In genomic region chr2:159710601-159711180, GRCh38 we compare ENCODE assay signal across 12 cellular contexts. TPM values are rescaled to one million over a fixed set of nuclear protein-coding genes. Genes with fewer than 3 reads are reported as not detected.
DNase-seq lines count a peak whose midpoint lies in the region; ATAC-seq, FAIRE-seq and TF ChIP-seq lines count a peak whose summit lies in the region.
"Had no signal": no experiment of that assay in that cellular context is flagged by ENCODE, and none has a peak within 500 bp of the region (broad histone marks: within the 10 kb centered on the region; RNA-seq: fewer than 3 reads in every experiment).

No MANE protein-coding gene starts in this region.

- peak overlapping the region; percentile 10 for H3K4me3 Mint-ChIP-seq in chondrocyte (ENCODE audit: unreplicated experiment)
- peak overlapping the region in 1 of 2 donors; percentile 99 for H3K4me3 Mint-ChIP-seq in stimulated activated naive CD8-positive, alpha-beta T cell treated with anti-CD3 and anti-CD28 coated beads, Interleukin-15, amount 100 ng/mL, for 72 hours

- peak; percentile 57 for FAIRE-seq in GM12891 (lab: Jason Lieb, UNC)
- FAIRE-seq: colon had no signal

- no peak for TF ChIP-seq POLR2A in GM12891 (IDR thresholded peaks at IDR 0.05; ENCODE audit: low read depth, low read length)

- DNase-seq in GM12891 (ENCODE audit: insufficient read length, low spot score) (no peak), NCI-H226 (peak; percentile 83), chondrocyte (ENCODE audit: low spot score) (no peak), non-pigmented ciliary epithelial cell (ENCODE audit: low read depth) (peak; percentile 36), GM19240 (ENCODE audit: insufficient read length, low spot score) (no peak), KBM-7 (no peak)
- no peak for DNase-seq in stimulated activated naive CD8-positive, alpha-beta T cell treated with anti-CD3 and anti-CD28 coated beads, Interleukin-15, amount 100 ng/mL, for 72 hours
- DNase-seq: NCI-H1694 treated with DMSO at 0.1 percent for 48 hours had no signal

- TF ChIP-seq CTCF in chondrocyte (IDR thresholded peaks at IDR 0.05): no peak

- H3K27me3 Mint-ChIP-seq in chondrocyte (ENCODE audit: low read depth): no peaks in the 10 kb centered on the region
- H3K27me3 Mint-ChIP-seq in stimulated activated naive CD8-positive, alpha-beta T cell treated with anti-CD3 and anti-CD28 coated beads, Interleukin-15, amount 100 ng/mL, for 72 hours: no peaks in the 10 kb centered on the region

- peaks cover 3% of the 10 kb centered on the region for H3K36me3 Mint-ChIP-seq in chondrocyte (ENCODE audit: low read depth)

- H3K27ac Mint-ChIP-seq in chondrocyte (ENCODE audit: unreplicated experiment): no peak overlapping the region
- no peak overlapping the region for H3K27ac Mint-ChIP-seq in stimulated activated naive CD8-positive, alpha-beta T cell treated with anti-CD3 and anti-CD28 coated beads, Interleukin-15, amount 100 ng/mL, for 72 hours

- in situ Hi-C loops in KBM-7 (cut with MboI; ENCODE audit: low pct_unique_long_range_greater_than_20kb, low sequenced_read_pairs): no loop called here

- no peak for ATAC-seq in stimulated activated naive CD8-positive, alpha-beta T cell treated with anti-CD3 and anti-CD28 coated beads, Interleukin-15, amount 100 ng/mL, for 72 hours
- ATAC-seq in HG03432 (IDR thresholded peaks at IDR 0.05; ENCODE audit: unreplicated experiment): no peak
- ATAC-seq: activated CD4-positive, CD25-positive, alpha-beta regulatory T cell treated with anti-CD3 and anti-CD28 coated beads, Interleukin-2, amount 50 U/mL, for 24 hours; left lobe of liver had no signal

- H3K4me1 Mint-ChIP-seq in chondrocyte (ENCODE audit: low read depth): peaks cover 32% of the 10 kb centered on the region
- peaks cover 18% of the 10 kb centered on the region for H3K4me1 Mint-ChIP-seq in stimulated activated naive CD8-positive, alpha-beta T cell treated with anti-CD3 and anti-CD28 coated beads, Interleukin-15, amount 100 ng/mL, for 72 hours

- no peaks in the 10 kb centered on the region for H3K9me3 Mint-ChIP-seq in chondrocyte (ENCODE audit: low read depth)
- H3K9me3 Mint-ChIP-seq in stimulated activated naive CD8-positive, alpha-beta T cell treated with anti-CD3 and anti-CD28 coated beads, Interleukin-15, amount 100 ng/mL, for 72 hours: no peaks in the 10 kb centered on the region

TF ChIP-seq in GM12891, 5 proteins besides CTCF, POLR2A, EP300 and RAD21:
- TF ChIP-seq TAF1 (IDR thresholded peaks at IDR 0.05; ENCODE audit: low read depth, low read length) (no peak), SPI1 (IDR thresholded peaks at IDR 0.05; ENCODE audit: low read depth, low read length) (no peak), POLR2AphosphoS5 (IDR thresholded peaks at IDR 0.05; ENCODE audit: low read depth, low read length) (no peak), PAX5 (IDR thresholded peaks at IDR 0.05; ENCODE audit: insufficient read depth, low read length, severe bottlenecking) (no peak), POU2F2 (IDR thresholded peaks at IDR 0.05; ENCODE audit: low read depth, low read length) (no peak)

RNA-seq across cellular contexts. Expression of gene MARCHF7, which starts 1.6 kb away (rescaled TPM):
- polyA plus RNA-seq in GM12891 (2012; ENCODE audit: low read depth, missing spikeins): 41.8 TPM
- 71.5 to 79.8 TPM (median 78.7 TPM) in 3 replicates for total RNA-seq in chondrocyte

Comparison
In these comparisons a context has a peak if more than half of its experiments do, and no peak if none do; other contexts are left out.
1. DNase-seq: peak in NCI-H226 (single experiment) and non-pigmented ciliary epithelial cell (single experiment); none in GM12891 (single experiment), chondrocyte (single experiment), GM19240 (single experiment), KBM-7 (single experiment) and stimulated activated naive CD8-positive, alpha-beta T cell treated with anti-CD3 and anti-CD28 coated beads, Interleukin-15, amount 100 ng/mL, for 72 hours (0 of 2).